8 cellular contexts compared by ENCODE assay signal in the genomic region with DNA sequence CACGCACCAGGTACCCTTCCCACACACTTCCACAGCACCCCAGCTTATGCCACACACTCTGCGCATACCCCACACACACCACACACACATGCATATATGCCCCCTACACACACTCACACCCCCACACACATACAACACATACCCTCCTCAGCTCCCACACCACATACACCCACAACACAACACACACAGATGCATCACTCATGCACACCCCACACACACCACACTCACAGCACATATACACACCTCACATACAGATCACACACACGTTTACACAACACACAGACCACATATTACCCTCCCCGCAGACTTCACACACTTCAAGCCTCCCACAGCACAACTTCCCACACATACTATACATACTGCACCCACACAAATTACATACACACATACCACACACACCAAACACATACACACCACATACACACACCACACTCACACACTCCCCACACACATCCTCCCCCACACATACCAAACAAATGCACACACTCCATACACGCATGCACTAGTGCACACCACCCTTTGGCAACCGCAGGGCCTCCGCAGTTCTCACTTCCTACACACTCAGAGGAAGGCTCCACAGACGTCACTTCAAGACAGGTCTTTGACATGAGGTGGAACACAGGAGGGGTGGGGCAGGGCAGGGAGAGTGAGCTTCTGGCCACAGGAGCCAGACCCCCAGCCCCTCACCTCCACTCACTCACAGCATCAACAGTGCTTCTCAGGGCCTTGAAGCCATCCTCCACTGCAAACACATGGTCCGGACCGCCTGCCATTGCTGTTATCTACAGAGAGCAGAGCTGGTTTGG.
DNase-seq lines count a peak whose midpoint lies in the region; ATAC-seq lines count a peak whose summit lies in the region.

No MANE protein-coding gene starts in this region.

- H3K27ac ChIP-seq in substantia nigra (ENCODE audit: low read depth, low read length, poor library complexity, severe bottlenecking) = no peak overlapping the region

- ATAC-seq in GM19372 (IDR thresholded peaks at IDR 0.05; ENCODE audit: low read depth, unreplicated experiment) (peak; percentile 87), HG03521 (IDR thresholded peaks at IDR 0.05; ENCODE audit: unreplicated experiment) (peak; percentile 95)

- peak; percentile 38 for DNase-seq in activated T-helper 9 cell treated with anti-CD3 and anti-CD28 coated beads, Interleukin-2, amount 50 U/mL, for 16 hours (ENCODE audit: low read depth)
- peak; percentile 31 to 54 for DNase-seq in stimulated activated CD8-positive, alpha-beta memory T cell treated with anti-CD3 and anti-CD28 coated beads, Interleukin-15, amount 100 ng/mL, for 48 hours (ENCODE audit: low read depth in 2 of 2)
- DNase-seq in NCI-H2107 treated with DMSO at 0.1 percent for 48 hours (lab: John Stamatoyannopoulos, UW; ENCODE audit: unreplicated experiment) = no peak
- no peak for DNase-seq in NCI-H2081 (lab: John Stamatoyannopoulos, UW)
- no peak for DNase-seq in substantia nigra (lab: John Stamatoyannopoulos, UW)
- DNase-seq in NCI-H524 treated with DMSO at 0.1 percent for 48 hours (lab: John Stamatoyannopoulos, UW) = no peak

Comparison
In these comparisons a context has a peak if more than half of its experiments do, and no peak if none do; other contexts are left out.
1. DNase-seq: peak in activated T-helper 9 cell treated with anti-CD3 and anti-CD28 coated beads, Interleukin-2, amount 50 U/mL, for 16 hours (single experiment) and stimulated activated CD8-positive, alpha-beta memory T cell treated with anti-CD3 and anti-CD28 coated beads, Interleukin-15, amount 100 ng/mL, for 48 hours (2 of 2); none in NCI-H2107 treated with DMSO at 0.1 percent for 48 hours (single experiment), NCI-H2081 (0 of 2), substantia nigra (0 of 49) and NCI-H524 treated with DMSO at 0.1 percent for 48 hours (single experiment).